Comparison of ENCODE assay signal across 17 cellular contexts in the genomic region with DNA sequence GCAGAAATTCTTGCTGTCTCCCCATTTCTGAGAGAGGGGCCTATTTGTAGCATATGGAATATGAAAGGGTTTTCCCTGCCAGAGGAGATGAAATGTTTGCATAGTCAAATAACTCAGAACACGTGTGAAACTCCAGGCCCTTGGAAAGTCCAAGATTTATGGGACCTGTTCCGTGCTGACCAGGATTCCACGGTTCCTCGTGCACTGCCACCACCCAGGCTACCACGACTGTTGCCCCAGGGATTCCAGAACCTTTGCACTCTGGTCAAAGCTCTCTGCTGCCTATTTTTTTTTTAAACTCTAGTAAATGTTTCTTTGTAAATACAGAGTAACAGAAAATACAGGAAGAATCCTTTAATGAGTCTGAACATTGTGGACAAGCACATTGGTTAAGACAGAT.
"Had no signal": no experiment of that assay in that cellular context is flagged by ENCODE, and none has a peak within 500 bp of the region (broad histone marks: within the 10 kb centered on the region; RNA-seq: fewer than 3 reads in every experiment).

No MANE protein-coding gene starts in this region.

- H3K36me3 ChIP-seq: esophagus muscularis mucosa, right atrium auricular region, stomach had no signal

- H3K27ac Mint-ChIP-seq: activated naive CD8-positive, alpha-beta T cell; dendritic cell treated with granulocyte-macrophage colony-stimulating factor and Interleukin-4, amounts not matched to agents 40 ng/mL and 50 ng/mL, for 4 days; stimulated activated effector memory CD8-positive, alpha-beta T cell treated with anti-CD3 and anti-CD28 coated beads, Interleukin-12 subunit alpha, Interleukin-12 subunit beta, amount 100 ng/mL, for 72 hours; type B pancreatic cell had no signal

- H3K27me3 Mint-ChIP-seq: activated naive CD8-positive, alpha-beta T cell; dendritic cell treated with granulocyte-macrophage colony-stimulating factor and Interleukin-4, amounts not matched to agents 40 ng/mL and 50 ng/mL, for 4 days; type B pancreatic cell had no signal

- ATAC-seq: stimulated activated effector memory CD8-positive, alpha-beta T cell treated with anti-CD3 and anti-CD28 coated beads, Interleukin-12 subunit alpha, Interleukin-12 subunit beta, amount 100 ng/mL, for 72 hours had no signal

- H3K4me1 Mint-ChIP-seq: neural crest cell; stimulated activated effector memory CD8-positive, alpha-beta T cell treated with anti-CD3 and anti-CD28 coated beads, Interleukin-12 subunit alpha, Interleukin-12 subunit beta, amount 100 ng/mL, for 72 hours had no signal

- H3K4me3 ChIP-seq: esophagus muscularis mucosa, right atrium auricular region, skin epidermis, stomach, testis had no signal

- DNase-seq: activated CD4-positive, alpha-beta T cell treated with anti-CD3 and anti-CD28 coated beads for 1 hour; activated gamma-delta T cell treated with Interleukin-2 at 50 U/mL for 16 hours; effector CD8-positive, alpha-beta T cell; mammary epithelial cell; stimulated activated CD4-positive, alpha-beta T cell treated with anti-CD3 and anti-CD28 coated beads, Interleukin-4, amount 100 ng/mL, for 24 hours; stomach; T-helper 2 cell; testis had no signal

- H3K9me3 ChIP-seq: right atrium auricular region, testis had no signal

- H3K27ac ChIP-seq: right atrium auricular region, skin epidermis, stomach, VCaP had no signal

- H3K9me3 Mint-ChIP-seq: stimulated activated effector memory CD8-positive, alpha-beta T cell treated with anti-CD3 and anti-CD28 coated beads, Interleukin-12 subunit alpha, Interleukin-12 subunit beta, amount 100 ng/mL, for 72 hours had no signal

- H3K4me1 ChIP-seq: right atrium auricular region, testis had no signal

- H3K4me3 Mint-ChIP-seq: activated naive CD8-positive, alpha-beta T cell; dendritic cell treated with granulocyte-macrophage colony-stimulating factor and Interleukin-4, amounts not matched to agents 40 ng/mL and 50 ng/mL, for 4 days; neural crest cell; stimulated activated effector memory CD8-positive, alpha-beta T cell treated with anti-CD3 and anti-CD28 coated beads, Interleukin-12 subunit alpha, Interleukin-12 subunit beta, amount 100 ng/mL, for 72 hours; type B pancreatic cell had no signal

- H3K36me3 Mint-ChIP-seq: stimulated activated effector memory CD8-positive, alpha-beta T cell treated with anti-CD3 and anti-CD28 coated beads, Interleukin-12 subunit alpha, Interleukin-12 subunit beta, amount 100 ng/mL, for 72 hours; type B pancreatic cell had no signal

- H3K27me3 ChIP-seq: esophagus muscularis mucosa, right atrium auricular region, stomach, testis had no signal
